8 cellular contexts compared by ENCODE assay signal in the genomic region with DNA sequence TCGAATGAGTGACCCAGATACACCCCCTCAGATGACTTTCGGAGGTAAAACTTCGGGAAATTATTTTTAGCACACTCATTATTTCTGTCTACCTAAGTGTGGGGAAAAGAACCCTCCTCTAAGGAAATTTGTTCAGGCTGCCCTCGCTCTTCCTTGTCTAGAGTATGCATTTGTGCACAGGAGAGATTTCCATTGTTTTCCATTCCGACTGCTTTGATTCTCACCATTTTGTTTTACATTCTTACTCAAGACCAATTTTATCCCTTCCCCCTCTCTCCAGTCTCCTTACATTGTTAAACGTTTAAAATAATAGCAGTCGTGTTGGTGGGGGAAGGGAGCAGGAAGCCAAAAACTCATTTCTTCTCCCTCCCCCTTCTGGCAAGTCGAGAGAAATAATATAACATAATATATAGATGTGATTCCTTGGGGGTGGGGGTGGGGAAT. TPM values are rescaled to one million over a fixed set of nuclear protein-coding genes. Genes with fewer than 3 reads are reported as not detected.
A peak's percentile ranks its signal among the peaks of the same experiment; 100 is the strongest.
DNase-seq lines count a peak whose midpoint lies in the region; ATAC-seq and TF ChIP-seq lines count a peak whose summit lies in the region.

No MANE protein-coding gene starts in this region.

- peak overlapping the region; percentile 66 for H3K27ac ChIP-seq in PC-9

- TF ChIP-seq CTCF in GM12864 (IDR thresholded peaks at IDR 0.05; ENCODE audit: low read depth, low read length, missing control alignments), result no peak
- TF ChIP-seq CTCF in PC-9 (conservative IDR thresholded peaks at IDR 0.05), result no peak; the same call in 1 of the 2 replicates
- TF ChIP-seq CTCF in foreskin fibroblast (IDR thresholded peaks at IDR 0.05; ENCODE audit: low read depth, low read length), result no peak

- CTCF ChIA-PET in PC-9 (lab: Charles Lee), result no interaction called here

- H3K4me2 ChIP-seq in PC-9 (peak overlapping the region; percentile 99), skeletal muscle satellite cell (ENCODE audit: low read length) (peak overlapping the region; percentile 98)

- H3K9me3 ChIP-seq in PC-9 (ENCODE audit: insufficient read depth, low read depth) (no peaks in the 10 kb centered on the region), skeletal muscle satellite cell (replicated peaks; ENCODE audit: low read length) (no peaks in the 10 kb centered on the region)

- peak overlapping the region; percentile 76 for H3K9ac ChIP-seq in skeletal muscle satellite cell (ENCODE audit: low read depth, low read length)

- ATAC-seq in GM18519 (IDR thresholded peaks at IDR 0.05; ENCODE audit: low FRiP score, unreplicated experiment) (no peak), GM18498 (IDR thresholded peaks at IDR 0.05; ENCODE audit: unreplicated experiment) (no peak)

- H3K4me3 ChIP-seq in GM12864 (ENCODE audit: low read depth, low read length) (peak overlapping the region; percentile 93), PC-9 (peak overlapping the region; percentile 84), foreskin fibroblast (ENCODE audit: low read depth in 1 of 2, low read length in 2 of 2) (peak overlapping the region; percentile 74 to 88), skeletal muscle satellite cell (ENCODE audit: low read length) (peak overlapping the region; percentile 95)

- intact Hi-C loops in PC-9 (cut with micrococcal nuclease; ENCODE audit: unreplicated experiment), result loop anchor here (1.0 to 10.0 kb wide), 4 partner anchors 26 to 302 kb away; partner anchors contain the start of genes CNTROB, MPDU1, NAA38 and TRAPPC1

- POLR2A ChIA-PET in PC-9 (lab: Charles Lee; ENCODE audit: unreplicated experiment), result interaction anchor here (0.7 kb wide), 1 partner anchor 30 kb away, joined by 3 read pairs; no protein-coding TSS in a partner anchor

- no peaks in the 10 kb centered on the region for H3K9me2 ChIP-seq in PC-9 (ENCODE audit: insufficient read depth)

- peaks cover 38% of the 10 kb centered on the region for H3K79me2 ChIP-seq in PC-9 (ENCODE audit: low read depth)

- H3K4me1 ChIP-seq in PC-9 (replicated peaks; ENCODE audit: insufficient read depth), result peaks cover 27% of the 10 kb centered on the region
- H3K4me1 ChIP-seq in skeletal muscle satellite cell (ENCODE audit: control insufficient read depth, insufficient read depth, low read length), result peaks cover 51% of the 10 kb centered on the region

- H3K36me3 ChIP-seq in PC-9 (ENCODE audit: low read depth) (no peaks in the 10 kb centered on the region; the same call in 1 of the 2 replicates), skeletal muscle satellite cell (ENCODE audit: insufficient read depth, low read length) (peaks cover 20% of the 10 kb centered on the region)

- peak overlapping the region; percentile 26; the same call in 1 of the 2 replicates for H2AFZ ChIP-seq in PC-9

- H3F3A ChIP-seq in PC-9 (ENCODE audit: insufficient read depth, low read depth), result peaks cover 30% of the 10 kb centered on the region

- H3K27me3 ChIP-seq in PC-9 (ENCODE audit: insufficient read depth, low read depth), result no peaks in the 10 kb centered on the region
- no peaks in the 10 kb centered on the region for H3K27me3 ChIP-seq in skeletal muscle satellite cell (ENCODE audit: control insufficient read depth, insufficient read depth, low read length)

- BruUV-seq in PC-9 (replicated peaks; lab: Mats Ljungman, UMichigan), result no TSS peak

- peaks cover 4% of the 10 kb centered on the region; the same call in 1 of the 2 replicates for H4K20me1 ChIP-seq in PC-9 (ENCODE audit: insufficient read depth)

- DNase-seq in GM12864 (ENCODE audit: low read depth), result no peak
- DNase-seq in PC-9, result no peak
- DNase-seq in foreskin fibroblast, result no peak
- DNase-seq in 8988T, result no peak
- DNase-seq in NCI-H2171 treated with DMSO at 0.1 percent for 48 hours (lab: John Stamatoyannopoulos, UW), result no peak

RNA-seq across cellular contexts. Expression of gene CHD3, which starts 1.5 kb away (rescaled TPM):
- total RNA-seq in PC-9 (2021), result 197 and 219 TPM in 2 replicates
- 35.0 and 38.2 TPM in 2 replicates for total RNA-seq in skeletal muscle satellite cell (2012; rRNA removed)

RNA-seq across cellular contexts. Expression of gene RNF227, which starts 29.0 kb away (rescaled TPM):
- 3.1 and 4.2 TPM in 2 replicates for total RNA-seq in PC-9 (2021)
- total RNA-seq in skeletal muscle satellite cell (2012; rRNA removed), result 1.7 and 6.1 TPM in 2 replicates

RNA-seq across cellular contexts. Expression of gene CYB5D1, which starts 29.3 kb away (rescaled TPM):
- total RNA-seq in PC-9 (2021), result 14.3 and 22.0 TPM in 2 replicates
- 12.2 and 12.9 TPM in 2 replicates for total RNA-seq in skeletal muscle satellite cell (2012; rRNA removed)

RNA-seq across cellular contexts. Expression of gene NAA38, which starts 29.7 kb away (rescaled TPM):
- 159 and 176 TPM in 2 replicates for total RNA-seq in PC-9 (2021)
- 67.2 and 67.7 TPM in 2 replicates for total RNA-seq in skeletal muscle satellite cell (2012; rRNA removed)

RNA-seq across cellular contexts. Expression of gene TMEM88, which starts 32.2 kb away (rescaled TPM):
- 3.1 and 3.4 TPM in 2 replicates for total RNA-seq in PC-9 (2021)
- total RNA-seq in skeletal muscle satellite cell (2012; rRNA removed), result 0.44 TPM in 1 of 2 replicates, not detected in the other
